In the genomic region with DNA sequence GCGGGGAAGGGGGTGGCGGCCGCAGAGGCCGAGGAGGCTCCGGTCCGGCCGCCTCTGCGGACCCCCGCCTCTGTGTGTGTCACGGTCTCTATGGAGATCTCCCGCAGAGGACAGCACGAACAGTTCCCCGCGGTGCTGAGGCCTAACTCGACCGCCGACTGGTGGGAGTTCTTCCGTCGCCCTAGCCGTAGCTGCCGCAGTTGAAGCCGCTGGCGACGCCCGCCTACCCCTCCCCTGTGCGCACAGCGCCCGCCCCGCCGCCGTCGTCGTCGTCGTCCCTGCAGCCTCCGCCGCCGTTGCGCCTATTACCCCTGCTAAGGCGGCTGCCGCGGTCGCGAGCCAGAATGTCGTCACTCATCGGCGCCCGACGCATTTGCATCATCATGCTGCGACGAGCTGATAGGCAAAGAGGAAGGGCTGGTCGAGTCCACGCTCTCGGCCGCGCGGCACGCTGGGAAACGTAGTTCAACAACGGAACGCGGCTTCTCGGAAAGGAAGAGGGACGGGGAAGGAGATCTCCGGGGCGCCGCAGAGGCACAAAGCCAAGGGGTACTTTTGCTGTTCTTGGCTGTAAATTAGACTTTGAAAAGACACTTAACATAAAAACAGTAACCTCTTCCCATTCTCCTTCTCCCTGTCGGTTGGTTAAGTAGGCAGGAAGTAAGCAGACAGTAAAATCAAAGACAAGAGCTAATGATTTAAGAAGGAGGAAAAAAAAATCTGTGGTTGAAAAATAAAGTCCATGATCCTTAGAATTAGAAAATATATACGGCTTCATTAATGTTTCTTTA, we compare ENCODE assay signal across 8 cellular contexts. TPM values are rescaled to one million over a fixed set of nuclear protein-coding genes. Genes with fewer than 3 reads are reported as not detected.
DNase-seq lines count a peak whose midpoint lies in the region; ATAC-seq and TF ChIP-seq lines count a peak whose summit lies in the region.

A gene (minus strand): TSS at position 346 of the 791 bp plus-strand sequence. CDS start 538 bp downstream, outside the sequence.

- ATAC-seq in GM19043 (IDR thresholded peaks at IDR 0.05; ENCODE audit: low read depth, unreplicated experiment) (peak; percentile 59), HG03378 (IDR thresholded peaks at IDR 0.05; ENCODE audit: unreplicated experiment) (peak; percentile 58)

- TF ChIP-seq CTCF in AG10803 (conservative IDR thresholded peaks at IDR 0.05; ENCODE audit: low read length) = no peak

- peak within 1 kb of the TSS; percentile 82 for H3K4me3 ChIP-seq in AG10803 (ENCODE audit: low read length)

- DNase-seq in AG10803 (ENCODE audit: low read depth) (peak; percentile 98), NCI-H460 (ENCODE audit: extremely low read depth, low read depth) (peak; percentile 96), cerebellar nuclear complex (lab: John Stamatoyannopoulos, UW) (peak; percentile 24 to 91), islet precursor cell (peak; percentile 99)
- peak; percentile 100 for DNase-seq in activated CD4-positive, CD25-positive, alpha-beta regulatory T cell treated with anti-CD3 and anti-CD28 coated beads, Interleukin-2, amount 50 U/mL, for 72 hours
- peak; percentile 98 to 100 (median 99) for DNase-seq in stimulated activated CD4-positive, alpha-beta T cell treated with anti-CD3 and anti-CD28 coated beads, Interleukin-12 subunit alpha, Interleukin-12 subunit beta, amount 100 ng/mL, for 48 hours (ENCODE audit: low read depth in 2 of 3, low spot score in 1 of 3)

RNA-seq across cellular contexts. Expression of the gene that starts here (rescaled TPM):
- 31.0 and 31.2 TPM in 2 replicates for total RNA-seq in NCI-H460 (2014; rRNA removed; shearing (Covaris generic))
- polyA plus RNA-seq in NCI-H460 (2014; cell fraction: nucleus; rRNA removed) = 22.3 and 26.2 TPM in 2 replicates

Comparison
In these comparisons a context has a peak if more than half of its experiments do, and no peak if none do; other contexts are left out.
1. Peak in every context shown above with its lines: DNase-seq, ATAC-seq and H3K4me3 ChIP-seq.